20 cellular contexts compared by ENCODE assay signal in genomic region chr17:76161619-76162222, GRCh38. TPM values are rescaled to one million over a fixed set of nuclear protein-coding genes. Genes with fewer than 3 reads are reported as not detected.
"Had no signal": no experiment of that assay in that cellular context is flagged by ENCODE, and none has a peak within 500 bp of the region (broad histone marks: within the 10 kb centered on the region; RNA-seq: fewer than 3 reads in every experiment).

No MANE protein-coding gene starts in this region.

- H3K27me3 Mint-ChIP-seq: activated CD4-positive, alpha-beta T cell treated with anti-CD3 and anti-CD28 coated beads for 36 hours; activated naive CD8-positive, alpha-beta T cell treated with anti-CD3 and anti-CD28 coated beads for 36 hours; stimulated activated naive CD8-positive, alpha-beta T cell treated with anti-CD3 and anti-CD28 coated beads, Interleukin-15, amount 100 ng/mL, for 72 hours had no signal

- H3K36me3 Mint-ChIP-seq: memory B cell had no signal

- H3K27ac ChIP-seq: body of pancreas, coronary artery, esophagus squamous epithelium, sigmoid colon, thoracic aorta had no signal

- H3K4me3 Mint-ChIP-seq: activated CD4-positive, alpha-beta T cell treated with anti-CD3 and anti-CD28 coated beads for 36 hours; activated naive CD8-positive, alpha-beta T cell treated with anti-CD3 and anti-CD28 coated beads for 36 hours; activated T-helper 1 cell treated with anti-CD3 and anti-CD28 coated beads, Interleukin-12 subunit alpha, Interleukin-12 subunit beta, Interleukin-2, Interleukin-4 antibody, amounts not matched to agents 30 ng/mL and 10 ng/mL and 1 ng/mL, durations not matched to agents 14 hours and 24 hours and 36 hours; memory B cell; nephron progenitor cell; stimulated activated naive CD8-positive, alpha-beta T cell treated with anti-CD3 and anti-CD28 coated beads, Interleukin-15, amount 100 ng/mL, for 72 hours had no signal

- H3K9me3 Mint-ChIP-seq: activated naive CD8-positive, alpha-beta T cell treated with anti-CD3 and anti-CD28 coated beads for 36 hours; activated T-helper 1 cell treated with anti-CD3 and anti-CD28 coated beads, Interleukin-12 subunit alpha, Interleukin-12 subunit beta, Interleukin-2, Interleukin-4 antibody, amounts not matched to agents 30 ng/mL and 10 ng/mL and 1 ng/mL, durations not matched to agents 14 hours and 24 hours and 36 hours; memory B cell; nephron progenitor cell; stimulated activated naive CD8-positive, alpha-beta T cell treated with anti-CD3 and anti-CD28 coated beads, Interleukin-15, amount 100 ng/mL, for 72 hours had no signal

- H3K4me3 ChIP-seq: body of pancreas, coronary artery, esophagus squamous epithelium, sigmoid colon, thoracic aorta had no signal

- DNase-seq: activated CD4-positive, alpha-beta T cell treated with anti-CD3 and anti-CD28 coated beads for 36 hours; activated CD8-positive, alpha-beta memory T cell treated with anti-CD3 and anti-CD28 coated beads, Interleukin-2, amount 50 U/mL, for 48 hours; activated naive CD8-positive, alpha-beta T cell treated with anti-CD3 and anti-CD28 coated beads for 36 hours; amygdala; body of pancreas; central memory CD4-positive, alpha-beta T cell; effector CD4-positive, alpha-beta T cell; esophagus squamous epithelium; hippocampal formation; left ventricle myocardium superior; nephron progenitor cell; sigmoid colon; stimulated activated CD4-positive, alpha-beta T cell treated with anti-CD3 and anti-CD28 coated beads, Interleukin-1b, Interleukin-23, amount 100 ng/mL, for 48 hours; stimulated activated naive CD8-positive, alpha-beta T cell treated with anti-CD3 and anti-CD28 coated beads, Interleukin-15, amount 100 ng/mL, for 72 hours had no signal

- H3K27ac Mint-ChIP-seq: activated CD4-positive, alpha-beta T cell treated with anti-CD3 and anti-CD28 coated beads for 36 hours; activated naive CD8-positive, alpha-beta T cell treated with anti-CD3 and anti-CD28 coated beads for 36 hours; memory B cell; nephron progenitor cell had no signal

- H3K27me3 ChIP-seq: body of pancreas, esophagus squamous epithelium, sigmoid colon had no signal

- ATAC-seq: activated CD4-positive, alpha-beta T cell treated with anti-CD3 and anti-CD28 coated beads for 36 hours; body of pancreas; left ventricle myocardium superior; stimulated activated naive CD8-positive, alpha-beta T cell treated with anti-CD3 and anti-CD28 coated beads, Interleukin-15, amount 100 ng/mL, for 72 hours had no signal

- H3K4me1 Mint-ChIP-seq: memory B cell had no signal

RNA-seq across cellular contexts. Expression of gene FOXJ1, which starts 20.7 kb away (rescaled TPM):
- total RNA-seq: activated T-helper 1 cell treated with anti-CD3 and anti-CD28 coated beads, Interleukin-12 subunit alpha, Interleukin-12 subunit beta, Interleukin-2, Interleukin-4 antibody, amounts not matched to agents 30 ng/mL and 10 ng/mL and 1 ng/mL, durations not matched to agents 14 hours and 24 hours and 36 hours; fibroblast of villous mesenchyme; left ventricle myocardium superior; osteoblast; thoracic aorta had no signal
